ENCODE assay signal across 8 cellular contexts in the genomic region with DNA sequence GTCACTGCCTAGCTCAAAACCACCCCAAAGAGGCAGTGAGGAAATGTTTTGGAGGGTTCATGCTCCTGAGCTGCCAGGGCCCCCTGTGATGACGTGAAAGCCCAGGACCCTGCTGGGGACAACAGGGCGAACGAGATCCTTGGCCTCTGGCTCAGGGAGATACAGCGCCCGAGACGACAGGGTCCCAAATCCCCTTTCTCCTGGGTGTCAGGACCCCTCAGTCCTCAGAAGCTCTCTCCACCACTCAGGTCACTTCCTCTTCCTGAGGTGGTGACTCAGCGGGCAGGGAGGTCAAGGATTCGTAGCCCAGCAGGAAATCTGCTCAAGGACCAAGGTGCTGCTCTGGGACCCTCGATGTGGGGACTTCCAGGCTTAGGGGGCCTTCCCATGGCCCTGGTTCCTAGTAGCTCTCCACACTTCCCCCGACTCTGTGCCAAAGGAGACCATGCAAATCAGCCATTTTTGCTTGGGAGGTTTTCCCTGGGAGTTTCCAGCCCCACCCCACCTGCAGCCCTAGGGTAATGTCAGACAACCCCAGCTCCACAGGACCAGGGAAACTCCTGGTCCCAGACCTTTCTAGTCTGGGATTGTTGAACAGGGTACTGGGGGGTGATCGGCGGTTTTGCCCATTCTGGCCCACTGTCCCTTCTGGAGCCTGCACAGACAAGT.
DNase-seq lines count a peak whose midpoint lies in the region; ATAC-seq, FAIRE-seq and TF ChIP-seq lines count a peak whose summit lies in the region.

No MANE protein-coding gene starts in this region.

- H3K27me3 ChIP-seq in brain microvascular endothelial cell (replicated peaks), result no peaks in the 10 kb centered on the region
- no peaks in the 10 kb centered on the region for H3K27me3 ChIP-seq in mucosa of stomach (ENCODE audit: control insufficient read depth, insufficient read depth, low read length)

- H3K27ac ChIP-seq in brain microvascular endothelial cell, result peak overlapping the region; percentile 98

- peak overlapping the region; percentile 51 for H3K4me3 ChIP-seq in AG10803 (ENCODE audit: low read length)
- no peak overlapping the region for H3K4me3 ChIP-seq in brain microvascular endothelial cell (ENCODE audit: low read depth, low read length)
- H3K4me3 ChIP-seq in mucosa of stomach (ENCODE audit: low read length), result no peak overlapping the region

- H3K36me3 ChIP-seq in brain microvascular endothelial cell (replicated peaks) (peaks cover 5% of the 10 kb centered on the region), mucosa of stomach (ENCODE audit: control insufficient read depth, insufficient read depth, low read length) (no peaks in the 10 kb centered on the region)

- FAIRE-seq in HTR-8/SVneo (lab: Jason Lieb, UNC), result no peak

- H3K9me3 ChIP-seq in mucosa of stomach (ENCODE audit: control insufficient read depth, low read length), result no peaks in the 10 kb centered on the region

- no peak for TF ChIP-seq CTCF in AG10803 (conservative IDR thresholded peaks at IDR 0.05; ENCODE audit: low read length)
- TF ChIP-seq CTCF in brain microvascular endothelial cell (IDR thresholded peaks at IDR 0.05; ENCODE audit: low read depth, low read length, missing control alignments), result no peak

- peaks cover 98% of the 10 kb centered on the region for H3K4me1 ChIP-seq in mucosa of stomach (ENCODE audit: control insufficient read depth, insufficient read depth, low read length)

- ATAC-seq in GM21423 (IDR thresholded peaks at IDR 0.05; ENCODE audit: unreplicated experiment), result no peak

- TF ChIP-seq EP300 in Ishikawa (IDR thresholded peaks at IDR 0.05; ENCODE audit: borderline replicate concordance), result no peak

- in situ Hi-C loops in brain microvascular endothelial cell (cut with HindIII; ENCODE audit: low pct_ligation_motif_present, low sequenced_read_pairs), result no loop called here

- no peak for DNase-seq in AG10803 (ENCODE audit: low read depth)
- DNase-seq in brain microvascular endothelial cell, result no peak
- DNase-seq in NK-92 (lab: John Stamatoyannopoulos, UW; ENCODE audit: unreplicated experiment), result no peak
- DNase-seq in NCI-H345 (lab: John Stamatoyannopoulos, UW), result no peak
- DNase-seq in HTR-8/SVneo (ENCODE audit: insufficient read length, low spot score), result no peak

- no peak; the same call in 1 of the 2 replicates for TF ChIP-seq RAD21 in Ishikawa (IDR thresholded peaks at IDR 0.05; ENCODE audit: low read depth)

- peak overlapping the region; percentile 63 for H3K9ac ChIP-seq in mucosa of stomach (ENCODE audit: low read length)

TF ChIP-seq in Ishikawa, 13 proteins besides CTCF, POLR2A, EP300 and RAD21:
- peak; percentile 40; the same call in 1 of the 2 replicates for TF ChIP-seq YY1 (IDR thresholded peaks at IDR 0.05; ENCODE audit: low read depth)
- TF ChIP-seq, protein P1, sequence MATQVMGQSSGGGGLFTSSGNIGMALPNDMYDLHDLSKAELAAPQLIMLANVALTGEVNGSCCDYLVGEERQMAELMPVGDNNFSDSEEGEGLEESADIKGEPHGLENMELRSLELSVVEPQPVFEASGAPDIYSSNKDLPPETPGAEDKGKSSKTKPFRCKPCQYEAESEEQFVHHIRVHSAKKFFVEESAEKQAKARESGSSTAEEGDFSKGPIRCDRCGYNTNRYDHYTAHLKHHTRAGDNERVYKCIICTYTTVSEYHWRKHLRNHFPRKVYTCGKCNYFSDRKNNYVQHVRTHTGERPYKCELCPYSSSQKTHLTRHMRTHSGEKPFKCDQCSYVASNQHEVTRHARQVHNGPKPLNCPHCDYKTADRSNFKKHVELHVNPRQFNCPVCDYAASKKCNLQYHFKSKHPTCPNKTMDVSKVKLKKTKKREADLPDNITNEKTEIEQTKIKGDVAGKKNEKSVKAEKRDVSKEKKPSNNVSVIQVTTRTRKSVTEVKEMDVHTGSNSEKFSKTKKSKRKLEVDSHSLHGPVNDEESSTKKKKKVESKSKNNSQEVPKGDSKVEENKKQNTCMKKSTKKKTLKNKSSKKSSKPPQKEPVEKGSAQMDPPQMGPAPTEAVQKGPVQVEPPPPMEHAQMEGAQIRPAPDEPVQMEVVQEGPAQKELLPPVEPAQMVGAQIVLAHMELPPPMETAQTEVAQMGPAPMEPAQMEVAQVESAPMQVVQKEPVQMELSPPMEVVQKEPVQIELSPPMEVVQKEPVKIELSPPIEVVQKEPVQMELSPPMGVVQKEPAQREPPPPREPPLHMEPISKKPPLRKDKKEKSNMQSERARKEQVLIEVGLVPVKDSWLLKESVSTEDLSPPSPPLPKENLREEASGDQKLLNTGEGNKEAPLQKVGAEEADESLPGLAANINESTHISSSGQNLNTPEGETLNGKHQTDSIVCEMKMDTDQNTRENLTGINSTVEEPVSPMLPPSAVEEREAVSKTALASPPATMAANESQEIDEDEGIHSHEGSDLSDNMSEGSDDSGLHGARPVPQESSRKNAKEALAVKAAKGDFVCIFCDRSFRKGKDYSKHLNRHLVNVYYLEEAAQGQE (IDR thresholded peaks at IDR 0.05; ENCODE audit: low read depth), result no peak
